ENCODE assay signal across 8 cellular contexts in genomic region chr19:11375143-11375948, GRCh38. TPM values are rescaled to one million over a fixed set of nuclear protein-coding genes. Genes with fewer than 3 reads are reported as not detected.
A peak's percentile ranks its signal among the peaks of the same experiment; 100 is the strongest.
DNase-seq lines count a peak whose midpoint lies in the region; TF ChIP-seq lines count a peak whose summit lies in the region.

No MANE protein-coding gene starts in this region.

- peak in 1 of 3 experiments; percentile 0 for TF ChIP-seq CTCF in testis (IDR thresholded peaks at IDR 0.05)

- H3K9me3 ChIP-seq in mucosa of stomach (ENCODE audit: control insufficient read depth, low read length) (no peaks in the 10 kb centered on the region), testis (no peaks in the 10 kb centered on the region)

- peak overlapping the region; percentile 75 for H3K9ac ChIP-seq in mucosa of stomach (ENCODE audit: low read length)

- H3K27me3 ChIP-seq in mucosa of stomach (ENCODE audit: control insufficient read depth, insufficient read depth, low read length) (no peaks in the 10 kb centered on the region), testis (no peaks in the 10 kb centered on the region)

- H3K27ac ChIP-seq in testis: peak overlapping the region; percentile 75 to 97

- H3K4me3 ChIP-seq in mucosa of stomach (ENCODE audit: low read length): peak overlapping the region; percentile 18
- H3K4me3 ChIP-seq in testis: peak overlapping the region; percentile 72 to 73

- peak; percentile 21 for DNase-seq in NCI-H2107 (lab: John Stamatoyannopoulos, UW)
- DNase-seq in activated CD4-positive, alpha-beta T cell treated with anti-CD3 and anti-CD28 coated beads, Interleukin-2, amount 50 U/mL, for 48 hours: peak; percentile 69 to 74
- peak; percentile 48 for DNase-seq in effector CD8-positive, alpha-beta T cell (lab: John Stamatoyannopoulos, UW)
- DNase-seq in testis: peak; percentile 61
- no peak for DNase-seq in retina
- no peak for DNase-seq in HCEC 1CT

- H3K36me3 ChIP-seq in mucosa of stomach (ENCODE audit: control insufficient read depth, insufficient read depth, low read length) (no peaks in the 10 kb centered on the region), testis (ENCODE audit: low read depth, missing control alignments) (no peaks in the 10 kb centered on the region)

- intact Hi-C loops in testis (cut with DNase I; ENCODE audit: low total_unique reads): loop anchor here (10.0 kb wide), 1 partner anchor 81 kb away; the partner anchor contains the start of gene TSPAN16

- in situ Hi-C loops in GM18951 (cut with MboI; ENCODE audit: low sequenced_read_pairs, unreplicated experiment): no loop called here

- 2 to 4% methylated on average over 21 to 27 of the region's 27 CpGs for WGBS in testis, 2 donors

- TF ChIP-seq POLR2A in GM18951 (IDR thresholded peaks at IDR 0.05; ENCODE audit: extremely low read depth, insufficient read depth, insufficient read length) (peak; percentile 62), testis (IDR thresholded peaks at IDR 0.05) (peak; percentile 82)

- H3K4me1 ChIP-seq in mucosa of stomach (ENCODE audit: control insufficient read depth, insufficient read depth, low read length) (peaks cover 40% of the 10 kb centered on the region), testis (peaks cover 18% of the 10 kb centered on the region)

RNA-seq across cellular contexts. Expression of gene SWSAP1, which starts 0.9 kb away (rescaled TPM):
- 1 to 10 TPM; 6.5 to 7.0 TPM for total RNA-seq in testis
- 4.9 TPM for polyA plus RNA-seq in testis (ENCODE audit: insufficient read depth, low read depth, low replicate concordance)

RNA-seq across cellular contexts. Expression of gene EPOR, which starts 8.8 kb away (rescaled TPM):
- total RNA-seq in testis: 1 to 10 TPM; 5.7 to 7.6 TPM
- polyA plus RNA-seq in testis (ENCODE audit: insufficient read depth, low read depth, low replicate concordance): 4.3 TPM

RNA-seq across cellular contexts. Expression of gene PLPPR2, which starts 20.1 kb away (rescaled TPM):
- 10 to 100 TPM; 27.1 to 28.9 TPM for total RNA-seq in testis
- 20.3 TPM for polyA plus RNA-seq in testis (ENCODE audit: insufficient read depth, low read depth, low replicate concordance)

RNA-seq across cellular contexts. Expression of gene CCDC159, which starts 29.0 kb away (rescaled TPM):
- total RNA-seq in testis: 10 to 100 TPM; 41.3 to 59.8 TPM
- polyA plus RNA-seq in testis (ENCODE audit: insufficient read depth, low read depth, low replicate concordance): 99.0 TPM

RNA-seq across cellular contexts. Expression of gene TMEM205, which starts 29.3 kb away (rescaled TPM):
- total RNA-seq in testis: 100 to 1,000 TPM; 174 to 213 TPM
- 132 TPM for polyA plus RNA-seq in testis (ENCODE audit: insufficient read depth, low read depth, low replicate concordance)

Comparison
In these comparisons a context has a peak if more than half of its experiments do, and no peak if none do; other contexts are left out.
1. DNase-seq: peak in NCI-H2107 (single experiment), activated CD4-positive, alpha-beta T cell treated with anti-CD3 and anti-CD28 coated beads, Interleukin-2, amount 50 U/mL, for 48 hours (2 of 2), effector CD8-positive, alpha-beta T cell (single experiment) and testis (single experiment); none in retina (single experiment) and HCEC 1CT (single experiment).